ENCODE assay signal across 9 cellular contexts in genomic region chr17:18185832-18186231, GRCh38. TPM values are rescaled to one million over a fixed set of nuclear protein-coding genes. Genes with fewer than 3 reads are reported as not detected.
DNase-seq lines count a peak whose midpoint lies in the region; FAIRE-seq and TF ChIP-seq lines count a peak whose summit lies in the region.
"Had no signal": no experiment of that assay in that cellular context is flagged by ENCODE, and none has a peak within 500 bp of the region (broad histone marks: within the 10 kb centered on the region; RNA-seq: fewer than 3 reads in every experiment).

No MANE protein-coding gene starts in this region.

- H3K4me2 ChIP-seq in keratinocyte (ENCODE audit: control insufficient read depth, extremely low read depth, insufficient read depth, low read depth, low read length) = peak overlapping the region; percentile 97

- no peaks in the 10 kb centered on the region for H3K27me3 Mint-ChIP-seq in activated CD4-positive, alpha-beta T cell treated with anti-CD3 and anti-CD28 coated beads, Interleukin-2, amount 10 ng/mL, durations not matched to agents 24 days and 14 days
- no peaks in the 10 kb centered on the region for H3K27me3 Mint-ChIP-seq in activated naive CD8-positive, alpha-beta T cell

- H3K79me2 ChIP-seq in keratinocyte (ENCODE audit: control insufficient read depth, insufficient read depth, low read length) = peaks cover 69% of the 10 kb centered on the region

- H3K4me1 ChIP-seq in keratinocyte (ENCODE audit: control insufficient read depth, extremely low read depth, insufficient read depth, low read length) (peaks cover 47% of the 10 kb centered on the region), testis (peaks cover 51% of the 10 kb centered on the region)

- H2AFZ ChIP-seq in keratinocyte (ENCODE audit: control insufficient read depth, low read length) = no peak overlapping the region

- H3K36me3 ChIP-seq in keratinocyte (ENCODE audit: control insufficient read depth in 2 of 2, extremely low read depth in 1 of 2, insufficient read depth in 2 of 2, low read length in 2 of 2) (peaks cover 2 to 14% of the 10 kb centered on the region in 2 experiments), testis (ENCODE audit: low read depth, missing control alignments) (no peaks in the 10 kb centered on the region)

- DNase-seq in activated CD4-positive, alpha-beta T cell treated with anti-CD3 and anti-CD28 coated beads, Interleukin-2, amount 10 ng/mL, durations not matched to agents 24 days and 14 days = no peak
- no peak for DNase-seq in activated CD4-positive, alpha-beta T cell treated with anti-CD3 and anti-CD28 coated beads for 4 hours
- no peak for DNase-seq in keratinocyte (ENCODE audit: low read depth, low spot score)
- no peak for DNase-seq in testis
- DNase-seq in C1 segment of cervical spinal cord (lab: John Stamatoyannopoulos, UW) = no peak
- DNase-seq in NCI-H345 (lab: John Stamatoyannopoulos, UW) = no peak
- DNase-seq in activated gamma-delta T cell treated with Interleukin-2 at 50 U/mL for 16 hours = no peak

- H3K9me1 ChIP-seq in keratinocyte (ENCODE audit: control insufficient read depth, extremely low read depth, insufficient read depth, low read length) = peaks cover 6% of the 10 kb centered on the region

- peak overlapping the region; percentile 91 for H3K27ac Mint-ChIP-seq in activated CD4-positive, alpha-beta T cell treated with anti-CD3 and anti-CD28 coated beads, Interleukin-2, amount 10 ng/mL, durations not matched to agents 24 days and 14 days
- H3K27ac Mint-ChIP-seq in activated naive CD8-positive, alpha-beta T cell = peak overlapping the region; percentile 87

- H3K27me3 ChIP-seq in keratinocyte (ENCODE audit: control insufficient read depth, extremely low read depth, insufficient read depth, low read length) (no peaks in the 10 kb centered on the region), testis (no peaks in the 10 kb centered on the region)

- H4K20me1 ChIP-seq in keratinocyte (ENCODE audit: control insufficient read depth, extremely low read depth, insufficient read depth, low read length) = peaks cover 26% of the 10 kb centered on the region

- H3K4me1 Mint-ChIP-seq in activated CD4-positive, alpha-beta T cell treated with anti-CD3 and anti-CD28 coated beads, Interleukin-2, amount 10 ng/mL, durations not matched to agents 24 days and 14 days = peaks cover 62% of the 10 kb centered on the region
- H3K4me1 Mint-ChIP-seq in activated naive CD8-positive, alpha-beta T cell (ENCODE audit: low read depth) = peaks cover 65% of the 10 kb centered on the region

- no peaks in the 10 kb centered on the region for H3K9me3 ChIP-seq in keratinocyte (ENCODE audit: control insufficient read depth, low read depth, low read length)
- no peaks in the 10 kb centered on the region for H3K9me3 ChIP-seq in testis

- 29 to 35% methylated on average over 5 of the region's 5 CpGs for WGBS in testis, 2 donors

- H3K9ac ChIP-seq in keratinocyte (ENCODE audit: control insufficient read depth, extremely low read depth, insufficient read depth, low read length) = peak overlapping the region; percentile 90

- peak overlapping the region; percentile 97 for H3K4me3 Mint-ChIP-seq in activated CD4-positive, alpha-beta T cell treated with anti-CD3 and anti-CD28 coated beads, Interleukin-2, amount 10 ng/mL, durations not matched to agents 24 days and 14 days
- H3K4me3 Mint-ChIP-seq in activated naive CD8-positive, alpha-beta T cell = peak overlapping the region; percentile 98

- no peak for FAIRE-seq in keratinocyte (lab: Jason Lieb, UNC)
- FAIRE-seq: G401.6 had no signal

- intact Hi-C loops in activated CD4-positive, alpha-beta T cell treated with anti-CD3 and anti-CD28 coated beads, Interleukin-2, amount 10 ng/mL, durations not matched to agents 24 days and 14 days (cut with micrococcal nuclease) = no loop called here
- intact Hi-C loops in testis (cut with DNase I; ENCODE audit: low total_unique reads) = no loop called here

- peak overlapping the region; percentile 92 for H3K27ac ChIP-seq in keratinocyte (ENCODE audit: control insufficient read depth, insufficient read depth, low read length)
- H3K27ac ChIP-seq in testis = peak overlapping the region in 1 of 2 donors; percentile 99

- peaks cover 55% of the 10 kb centered on the region for H3K36me3 Mint-ChIP-seq in activated CD4-positive, alpha-beta T cell treated with anti-CD3 and anti-CD28 coated beads, Interleukin-2, amount 10 ng/mL, durations not matched to agents 24 days and 14 days (ENCODE audit: low read depth)
- peaks cover 6% of the 10 kb centered on the region for H3K36me3 Mint-ChIP-seq in activated naive CD8-positive, alpha-beta T cell

- dilution Hi-C loops in keratinocyte (cut with MboI; ENCODE audit: extremely low pct_ligation_motif_present, low sequenced_read_pairs) = no loop called here

- H3K9me3 Mint-ChIP-seq in activated CD4-positive, alpha-beta T cell treated with anti-CD3 and anti-CD28 coated beads, Interleukin-2, amount 10 ng/mL, durations not matched to agents 24 days and 14 days = no peaks in the 10 kb centered on the region
- no peaks in the 10 kb centered on the region for H3K9me3 Mint-ChIP-seq in activated naive CD8-positive, alpha-beta T cell (ENCODE audit: low read depth)

- H3K4me3 ChIP-seq in keratinocyte (ENCODE audit: control insufficient read depth in 2 of 3, extremely low read depth in 1 of 3, insufficient read depth in 2 of 3, low read depth in 1 of 3, low read length in 3 of 3) = peak overlapping the region; percentile 78 to 91 (median 90)
- H3K4me3 ChIP-seq in testis = peak overlapping the region; percentile 90 to 94

- TF ChIP-seq CTCF in keratinocyte (optimal IDR thresholded peaks at IDR 0.05 in 1 of 3, IDR thresholded peaks at IDR 0.05 in 1 of 3, conservative IDR thresholded peaks at IDR 0.05 in 1 of 3; ENCODE audit: extremely low read depth in 1 of 3, insufficient read depth in 2 of 3, low read length in 3 of 3) (no peak), testis (IDR thresholded peaks at IDR 0.05) (no peak)

- no peak for TF ChIP-seq POLR2A in testis (IDR thresholded peaks at IDR 0.05)

RNA-seq across cellular contexts. Expression of gene ALKBH5, which starts 2.2 kb away (rescaled TPM):
- total RNA-seq in activated CD4-positive, alpha-beta T cell treated with anti-CD3 and anti-CD28 coated beads, Interleukin-2, amount 10 ng/mL, durations not matched to agents 24 days and 14 days = 158 and 162 TPM in 2 replicates
- polyA plus RNA-seq in keratinocyte = 41.5 to 71.3 TPM (median 50.2 TPM) in 3 replicates
- 17.1 TPM for polyA plus RNA-seq in keratinocyte (2011; ENCODE audit: low read depth)
- polyA plus RNA-seq in keratinocyte (2011; cell fraction: cytosol; rRNA removed) = 51.0 and 54.6 TPM in 2 replicates
- 30.2 and 31.4 TPM in 2 replicates for polyA plus RNA-seq in keratinocyte (2011; cell fraction: nucleus; rRNA removed)
- 27.8 and 45.8 TPM in 2 replicates for polyA plus RNA-seq in keratinocyte (2012; ENCODE audit: low replicate concordance)
- 85.6 to 109 TPM (median 91.2 TPM) in 3 replicates for polyA minus RNA-seq in keratinocyte
- 113 TPM for polyA minus RNA-seq in keratinocyte (2011; cell fraction: cytosol; rRNA and poly(A)+ RNA removed)
- 29.6 and 33.9 TPM in 2 replicates for polyA minus RNA-seq in keratinocyte (2011; cell fraction: nucleus; rRNA and poly(A)+ RNA removed)
- 100 to 1,000 TPM; 213 to 253 TPM for total RNA-seq in testis
- 172 TPM for polyA plus RNA-seq in testis (ENCODE audit: insufficient read depth, low read depth, low replicate concordance)

RNA-seq across cellular contexts. Expression of gene LLGL1, which starts 39.6 kb away (rescaled TPM):
- total RNA-seq in activated CD4-positive, alpha-beta T cell treated with anti-CD3 and anti-CD28 coated beads, Interleukin-2, amount 10 ng/mL, durations not matched to agents 24 days and 14 days = 23.1 and 23.5 TPM in 2 replicates
- 13.8 to 24.7 TPM (median 22.6 TPM) in 3 replicates for polyA plus RNA-seq in keratinocyte
- 4.3 TPM for polyA plus RNA-seq in keratinocyte (2011; ENCODE audit: low read depth)
- polyA plus RNA-seq in keratinocyte (2011; cell fraction: cytosol; rRNA removed) = 13.0 and 26.4 TPM in 2 replicates
- 29.1 and 37.8 TPM in 2 replicates for polyA plus RNA-seq in keratinocyte (2011; cell fraction: nucleus; rRNA removed)
- 9.8 and 22.3 TPM in 2 replicates for polyA plus RNA-seq in keratinocyte (2012; ENCODE audit: low replicate concordance)
- 25.2 to 45.1 TPM (median 34.6 TPM) in 3 replicates for polyA minus RNA-seq in keratinocyte
- 54.5 TPM for polyA minus RNA-seq in keratinocyte (2011; cell fraction: cytosol; rRNA and poly(A)+ RNA removed)
- 32.7 and 34.8 TPM in 2 replicates for polyA minus RNA-seq in keratinocyte (2011; cell fraction: nucleus; rRNA and poly(A)+ RNA removed)
- total RNA-seq in testis = 10 to 100 TPM; 40.0 to 46.8 TPM
- 24.2 TPM for polyA plus RNA-seq in testis (ENCODE audit: insufficient read depth, low read depth, low replicate concordance)
